In the genomic region with DNA sequence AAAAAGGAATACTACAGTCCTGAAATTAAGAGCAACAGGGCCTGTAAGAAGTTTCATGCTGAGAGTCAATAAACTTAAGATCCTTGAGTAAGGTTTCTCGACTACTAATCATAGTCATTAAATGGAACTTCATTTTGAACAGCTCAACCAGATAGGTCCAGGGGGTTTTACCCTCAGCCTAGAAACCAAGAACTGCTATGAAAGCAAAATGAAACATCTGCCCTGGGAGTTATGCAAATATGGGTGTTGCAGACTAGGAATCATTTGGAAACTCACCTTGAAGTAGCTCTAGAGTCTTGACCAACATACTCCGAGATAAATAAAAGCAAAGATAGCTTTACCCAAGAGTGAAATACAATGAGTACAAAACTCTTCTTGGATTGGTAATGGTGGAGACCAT, we compare ENCODE assay signal across 15 cellular contexts.
"Had no signal": no experiment of that assay in that cellular context is flagged by ENCODE, and none has a peak within 500 bp of the region (broad histone marks: within the 10 kb centered on the region; RNA-seq: fewer than 3 reads in every experiment).

No MANE protein-coding gene starts in this region.

- ATAC-seq: activated CD4-positive, alpha-beta T cell treated with anti-CD3 and anti-CD28 coated beads for 36 hours; left ventricle myocardium superior; naive thymus-derived CD8-positive, alpha-beta T cell had no signal

- H3K27me3 ChIP-seq: adrenal gland, cardiac muscle cell, esophagus muscularis mucosa, stomach had no signal

- H3K79me2 ChIP-seq: parathyroid adenoma had no signal

- H3K4me1 ChIP-seq: adrenal gland, esophagus muscularis mucosa, parathyroid adenoma, stomach had no signal

- H3K27ac ChIP-seq: adrenal gland, cardiac muscle cell, esophagus muscularis mucosa, parathyroid adenoma, stomach, thoracic aorta had no signal

- H3K4me3 ChIP-seq: adrenal gland, cardiac muscle cell, esophagus muscularis mucosa, stomach, thoracic aorta had no signal

- H2AFZ ChIP-seq: parathyroid adenoma had no signal

- H3K9me3 ChIP-seq: adrenal gland, stomach, thoracic aorta had no signal

- H3K9ac ChIP-seq: parathyroid adenoma had no signal

- DNase-seq: activated CD4-positive, alpha-beta memory T cell treated with anti-CD3 and anti-CD28 coated beads, Interleukin-2, amount 10 ng/mL, durations not matched to agents 7 days and 5 days; activated CD4-positive, alpha-beta T cell treated with anti-CD3 and anti-CD28 coated beads for 36 hours; activated naive CD4-positive, alpha-beta T cell treated with anti-CD3 and anti-CD28 coated beads, Interleukin-2, amount 10 ng/mL, durations not matched to agents 7 days and 5 days; activated T-cell treated with anti-CD3 and anti-CD28 coated beads, Interleukin-2, amount 50 U/mL, for 24 hours; adrenal gland; hypothalamus; kidney glomerular epithelial cell; left ventricle myocardium superior; naive thymus-derived CD8-positive, alpha-beta T cell; stimulated activated CD4-positive, alpha-beta T cell treated with anti-CD3 and anti-CD28 coated beads, Interleukin-2, amount 100 ng/mL, for 24 hours; stomach had no signal

- H3K36me3 ChIP-seq: adrenal gland, cardiac muscle cell, esophagus muscularis mucosa, stomach, thoracic aorta had no signal
